1 cellular context compared by ENCODE assay signal in genomic region chr9:128276008-128276573, GRCh38.
TF ChIP-seq lines count a peak whose summit lies in the region.

Gene SWI5, plus strand, starts transcription at chr9:128276276.

TF ChIP-seq in K562, 482 proteins besides CTCF, POLR2A, EP300 and RAD21 (continued from another document and continues in another):
- no peak; a peak in 1 of 4 replicates for TF ChIP-seq RCOR1 (IDR thresholded peaks at IDR 0.05; ENCODE audit: borderline replicate concordance in 1 of 2, low read depth in 2 of 2, low read length in 2 of 2)
- TF ChIP-seq MXI1 (IDR thresholded peaks at IDR 0.05; ENCODE audit: low read depth, low read length) = peak; percentile 96
- TF ChIP-seq CHAMP1 (IDR thresholded peaks at IDR 0.05) = no peak
- no peak for TF ChIP-seq ETV5 (CRISPR knock-in tag; IDR thresholded peaks at IDR 0.05; ENCODE audit: low read depth)
- TF ChIP-seq ZNF583 (CRISPR knock-in tag; IDR thresholded peaks at IDR 0.05) = peak; percentile 66; the same call in 1 of the 2 replicates
- peak; percentile 71 for TF ChIP-seq HCFC1 (IDR thresholded peaks at IDR 0.05; ENCODE audit: low read depth, low read length)
- TF ChIP-seq MIER1 (IDR thresholded peaks at IDR 0.05; ENCODE audit: low read depth) = no peak
- TF ChIP-seq, protein P1, sequence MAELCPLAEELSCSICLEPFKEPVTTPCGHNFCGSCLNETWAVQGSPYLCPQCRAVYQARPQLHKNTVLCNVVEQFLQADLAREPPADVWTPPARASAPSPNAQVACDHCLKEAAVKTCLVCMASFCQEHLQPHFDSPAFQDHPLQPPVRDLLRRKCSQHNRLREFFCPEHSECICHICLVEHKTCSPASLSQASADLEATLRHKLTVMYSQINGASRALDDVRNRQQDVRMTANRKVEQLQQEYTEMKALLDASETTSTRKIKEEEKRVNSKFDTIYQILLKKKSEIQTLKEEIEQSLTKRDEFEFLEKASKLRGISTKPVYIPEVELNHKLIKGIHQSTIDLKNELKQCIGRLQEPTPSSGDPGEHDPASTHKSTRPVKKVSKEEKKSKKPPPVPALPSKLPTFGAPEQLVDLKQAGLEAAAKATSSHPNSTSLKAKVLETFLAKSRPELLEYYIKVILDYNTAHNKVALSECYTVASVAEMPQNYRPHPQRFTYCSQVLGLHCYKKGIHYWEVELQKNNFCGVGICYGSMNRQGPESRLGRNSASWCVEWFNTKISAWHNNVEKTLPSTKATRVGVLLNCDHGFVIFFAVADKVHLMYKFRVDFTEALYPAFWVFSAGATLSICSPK (IDR thresholded peaks at IDR 0.05; ENCODE audit: borderline replicate concordance) = no peak
- no peak for TF ChIP-seq ZNF431 (CRISPR knock-in tag; IDR thresholded peaks at IDR 0.05)
- TF ChIP-seq MECOM (CRISPR knock-in tag; IDR thresholded peaks at IDR 0.05) = no peak
- TF ChIP-seq CHD1 (IDR thresholded peaks at IDR 0.05; ENCODE audit: low read length) = peak; percentile 50
- TF ChIP-seq, protein P2, sequence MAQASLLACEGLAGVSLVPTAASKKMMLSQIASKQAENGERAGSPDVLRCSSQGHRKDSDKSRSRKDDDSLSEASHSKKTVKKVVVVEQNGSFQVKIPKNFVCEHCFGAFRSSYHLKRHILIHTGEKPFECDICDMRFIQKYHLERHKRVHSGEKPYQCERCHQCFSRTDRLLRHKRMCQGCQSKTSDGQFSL (CRISPR knock-in tag; IDR thresholded peaks at IDR 0.05) = no peak
- TF ChIP-seq, protein P2 (tag; IDR thresholded peaks at IDR 0.05) = no peak
- TF ChIP-seq HBP1 (CRISPR knock-in tag; IDR thresholded peaks at IDR 0.05) = peak; percentile 9; the same call in 1 of the 2 replicates
- TF ChIP-seq POU5F1 (IDR thresholded peaks at IDR 0.05; ENCODE audit: borderline replicate concordance, low read depth, low read length, partially characterized antibody) = peak; percentile 79
- TF ChIP-seq BCL6 (CRISPR knock-in tag; IDR thresholded peaks at IDR 0.05) = no peak
- no peak for TF ChIP-seq ZNF639 (CRISPR knock-in tag; conservative IDR thresholded peaks at IDR 0.05 in 1 of 2, IDR thresholded peaks at IDR 0.05 in 1 of 2)
- TF ChIP-seq CBFA2T3 (IDR thresholded peaks at IDR 0.05) = no peak
- TF ChIP-seq, protein P3, sequence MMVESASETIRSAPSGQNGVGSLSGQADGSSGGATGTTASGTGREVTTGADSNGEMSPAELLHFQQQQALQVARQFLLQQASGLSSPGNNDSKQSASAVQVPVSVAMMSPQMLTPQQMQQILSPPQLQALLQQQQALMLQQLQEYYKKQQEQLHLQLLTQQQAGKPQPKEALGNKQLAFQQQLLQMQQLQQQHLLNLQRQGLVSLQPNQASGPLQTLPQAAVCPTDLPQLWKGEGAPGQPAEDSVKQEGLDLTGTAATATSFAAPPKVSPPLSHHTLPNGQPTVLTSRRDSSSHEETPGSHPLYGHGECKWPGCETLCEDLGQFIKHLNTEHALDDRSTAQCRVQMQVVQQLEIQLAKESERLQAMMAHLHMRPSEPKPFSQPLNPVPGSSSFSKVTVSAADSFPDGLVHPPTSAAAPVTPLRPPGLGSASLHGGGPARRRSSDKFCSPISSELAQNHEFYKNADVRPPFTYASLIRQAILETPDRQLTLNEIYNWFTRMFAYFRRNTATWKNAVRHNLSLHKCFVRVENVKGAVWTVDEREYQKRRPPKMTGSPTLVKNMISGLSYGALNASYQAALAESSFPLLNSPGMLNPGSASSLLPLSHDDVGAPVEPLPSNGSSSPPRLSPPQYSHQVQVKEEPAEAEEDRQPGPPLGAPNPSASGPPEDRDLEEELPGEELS (CRISPR knock-in tag; IDR thresholded peaks at IDR 0.05; ENCODE audit: borderline replicate concordance) = no peak
- TF ChIP-seq, protein P4, sequence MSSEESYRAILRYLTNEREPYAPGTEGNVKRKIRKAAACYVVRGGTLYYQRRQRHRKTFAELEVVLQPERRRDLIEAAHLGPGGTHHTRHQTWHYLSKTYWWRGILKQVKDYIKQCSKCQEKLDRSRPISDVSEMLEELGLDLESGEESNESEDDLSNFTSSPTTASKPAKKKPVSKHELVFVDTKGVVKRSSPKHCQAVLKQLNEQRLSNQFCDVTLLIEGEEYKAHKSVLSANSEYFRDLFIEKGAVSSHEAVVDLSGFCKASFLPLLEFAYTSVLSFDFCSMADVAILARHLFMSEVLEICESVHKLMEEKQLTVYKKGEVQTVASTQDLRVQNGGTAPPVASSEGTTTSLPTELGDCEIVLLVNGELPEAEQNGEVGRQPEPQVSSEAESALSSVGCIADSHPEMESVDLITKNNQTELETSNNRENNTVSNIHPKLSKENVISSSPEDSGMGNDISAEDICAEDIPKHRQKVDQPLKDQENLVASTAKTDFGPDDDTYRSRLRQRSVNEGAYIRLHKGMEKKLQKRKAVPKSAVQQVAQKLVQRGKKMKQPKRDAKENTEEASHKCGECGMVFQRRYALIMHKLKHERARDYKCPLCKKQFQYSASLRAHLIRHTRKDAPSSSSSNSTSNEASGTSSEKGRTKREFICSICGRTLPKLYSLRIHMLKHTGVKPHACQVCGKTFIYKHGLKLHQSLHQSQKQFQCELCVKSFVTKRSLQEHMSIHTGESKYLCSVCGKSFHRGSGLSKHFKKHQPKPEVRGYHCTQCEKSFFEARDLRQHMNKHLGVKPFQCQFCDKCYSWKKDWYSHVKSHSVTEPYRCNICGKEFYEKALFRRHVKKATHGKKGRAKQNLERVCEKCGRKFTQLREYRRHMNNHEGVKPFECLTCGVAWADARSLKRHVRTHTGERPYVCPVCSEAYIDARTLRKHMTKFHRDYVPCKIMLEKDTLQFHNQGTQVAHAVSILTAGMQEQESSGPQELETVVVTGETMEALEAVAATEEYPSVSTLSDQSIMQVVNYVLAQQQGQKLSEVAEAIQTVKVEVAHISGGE (CRISPR knock-in tag; IDR thresholded peaks at IDR 0.05) = peak in 1 of 3 experiments; percentile 60; a peak in 2 of 6 replicates
- TF ChIP-seq SIX5 (IDR thresholded peaks at IDR 0.05; ENCODE audit: borderline replicate concordance in 1 of 2, insufficient read depth in 1 of 2, low read depth in 1 of 2, low read length in 2 of 2) = peak in 1 of 2 experiments; percentile 19; a peak in 1 of 4 replicates
- TF ChIP-seq L3MBTL2 (IDR thresholded peaks at IDR 0.05) = no peak
- TF ChIP-seq HNRNPUL1 (IDR thresholded peaks at IDR 0.05; ENCODE audit: low read length) = no peak
- TF ChIP-seq ZBTB17 (CRISPR knock-in tag; IDR thresholded peaks at IDR 0.05) = 0 out of 2 replicates have a peak, but pooled peaks have one; percentile 7
- no peak for TF ChIP-seq ZNF507 (tag; conservative IDR thresholded peaks at IDR 0.05)
- peak; percentile 86; the same call in 1 of the 2 replicates for TF ChIP-seq NR2F6 (CRISPR knock-in tag; IDR thresholded peaks at IDR 0.05)
- TF ChIP-seq MTA2 (IDR thresholded peaks at IDR 0.05; ENCODE audit: low read depth) = no peak
- TF ChIP-seq XRCC4 (IDR thresholded peaks at IDR 0.05; ENCODE audit: extremely low read depth, insufficient read depth, insufficient read length) = no peak
- TF ChIP-seq SMAD1 (IDR thresholded peaks at IDR 0.05; ENCODE audit: low read depth, low read length, partially characterized antibody) = peak; percentile 63
- TF ChIP-seq ELF2 (CRISPR knock-in tag; IDR thresholded peaks at IDR 0.05) = no peak
- TF ChIP-seq KLF13 (tag; IDR thresholded peaks at IDR 0.05; ENCODE audit: borderline replicate concordance, low read depth) = peak; percentile 97
- TF ChIP-seq ZNF347 (CRISPR knock-in tag; IDR thresholded peaks at IDR 0.05; ENCODE audit: low read depth) = no peak
- no peak for TF ChIP-seq BCOR (IDR thresholded peaks at IDR 0.05)
- TF ChIP-seq, protein P5, sequence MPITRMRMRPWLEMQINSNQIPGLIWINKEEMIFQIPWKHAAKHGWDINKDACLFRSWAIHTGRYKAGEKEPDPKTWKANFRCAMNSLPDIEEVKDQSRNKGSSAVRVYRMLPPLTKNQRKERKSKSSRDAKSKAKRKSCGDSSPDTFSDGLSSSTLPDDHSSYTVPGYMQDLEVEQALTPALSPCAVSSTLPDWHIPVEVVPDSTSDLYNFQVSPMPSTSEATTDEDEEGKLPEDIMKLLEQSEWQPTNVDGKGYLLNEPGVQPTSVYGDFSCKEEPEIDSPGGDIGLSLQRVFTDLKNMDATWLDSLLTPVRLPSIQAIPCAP (CRISPR knock-in tag; IDR thresholded peaks at IDR 0.05; ENCODE audit: borderline replicate concordance) = no peak
- no peak for TF ChIP-seq HLTF (IDR thresholded peaks at IDR 0.05)
- no peak for TF ChIP-seq RBM15 (IDR thresholded peaks at IDR 0.05; ENCODE audit: insufficient read depth, low read length)
- TF ChIP-seq FIP1L1 (IDR thresholded peaks at IDR 0.05; ENCODE audit: low read depth, low read length, poor library complexity, severe bottlenecking) = peak; percentile 66
- TF ChIP-seq ZKSCAN3 (CRISPR knock-in tag; IDR thresholded peaks at IDR 0.05) = no peak
- TF ChIP-seq POLR2B (IDR thresholded peaks at IDR 0.05; ENCODE audit: low read depth, partially characterized antibody) = no peak
- TF ChIP-seq BMI1 (IDR thresholded peaks at IDR 0.05; ENCODE audit: low read length) = peak; percentile 86
- TF ChIP-seq STAT5A (IDR thresholded peaks at IDR 0.05; ENCODE audit: borderline replicate concordance, low read length) = no peak
- peak; percentile 5; the same call in 1 of the 2 replicates for TF ChIP-seq JUNB (CRISPR knock-in tag; conservative IDR thresholded peaks at IDR 0.05)
- TF ChIP-seq SPI1 (IDR thresholded peaks at IDR 0.05; ENCODE audit: borderline replicate concordance, low read depth, low read length) = peak; percentile 88
- no peak for TF ChIP-seq BDP1 (IDR thresholded peaks at IDR 0.05; ENCODE audit: insufficient read depth, insufficient read length)
- peak; percentile 58; the same call in 1 of the 2 replicates for TF ChIP-seq DMBX1 (CRISPR knock-in tag; IDR thresholded peaks at IDR 0.05; ENCODE audit: borderline replicate concordance)
- TF ChIP-seq E2F1 (CRISPR knock-in tag; IDR thresholded peaks at IDR 0.05) = peak; percentile 11; the same call in 1 of the 2 replicates
- 0 out of 2 replicates have a peak, but pooled peaks have one; percentile 6 for TF ChIP-seq SMAD3 (CRISPR knock-in tag; conservative IDR thresholded peaks at IDR 0.05)
- TF ChIP-seq KDM2B (CRISPR knock-in tag; IDR thresholded peaks at IDR 0.05) = no peak; the same call in 1 of the 2 replicates
- no peak for TF ChIP-seq CREB1 (IDR thresholded peaks at IDR 0.05)
- TF ChIP-seq CREB1 (CRISPR knock-in tag; IDR thresholded peaks at IDR 0.05) = no peak
- TF ChIP-seq ARHGAP35 (IDR thresholded peaks at IDR 0.05; ENCODE audit: partially characterized antibody) = no peak
- TF ChIP-seq NFYB (IDR thresholded peaks at IDR 0.05; ENCODE audit: extremely low read depth, insufficient read length) = no peak
- peak; percentile 79 for TF ChIP-seq HNRNPLL (IDR thresholded peaks at IDR 0.05; ENCODE audit: low read depth, low read length, poor library complexity, severe bottlenecking)
- TF ChIP-seq KAT8 (IDR thresholded peaks at IDR 0.05; ENCODE audit: low read depth) = no peak
- no peak for TF ChIP-seq SRSF7 (optimal IDR thresholded peaks at IDR 0.05; ENCODE audit: low read depth, low read length)
- 0 out of 2 replicates have a peak, but pooled peaks have one; percentile 31 for TF ChIP-seq ETV1 (tag; conservative IDR thresholded peaks at IDR 0.05; ENCODE audit: low read depth)
- TF ChIP-seq FOSL1 (tag; conservative IDR thresholded peaks at IDR 0.05) = no peak
- no peak for TF ChIP-seq TRIM24 (IDR thresholded peaks at IDR 0.05)
- TF ChIP-seq TEAD1 (CRISPR knock-in tag; IDR thresholded peaks at IDR 0.05) = no peak
- peak; percentile 98 for TF ChIP-seq KDM5B (IDR thresholded peaks at IDR 0.05; ENCODE audit: insufficient replicate concordance, low read depth, low read length)
